In genomic region chr17:39974433-39974832, GRCh38 we compare ENCODE assay signal across 1 cellular context.
TF ChIP-seq lines count a peak whose summit lies in the region.

No MANE protein-coding gene starts in this region.

TF ChIP-seq in GM23338, 12 proteins besides CTCF, POLR2A, EP300 and RAD21 (continued from another document):
- TF ChIP-seq REST (IDR thresholded peaks at IDR 0.05; ENCODE audit: unreplicated experiment) (no peak), ETS1 (IDR thresholded peaks at IDR 0.05) (no peak), ZNF331 (CRISPR knock-in tag; IDR thresholded peaks at IDR 0.05; ENCODE audit: low read depth) (no peak), NANOG (IDR thresholded peaks at IDR 0.05; ENCODE audit: borderline replicate concordance) (no peak), EZH2 (IDR thresholded peaks at IDR 0.05; ENCODE audit: low read depth, unreplicated experiment) (no peak)
